ENCODE assay signal across 9 cellular contexts in the genomic region with DNA sequence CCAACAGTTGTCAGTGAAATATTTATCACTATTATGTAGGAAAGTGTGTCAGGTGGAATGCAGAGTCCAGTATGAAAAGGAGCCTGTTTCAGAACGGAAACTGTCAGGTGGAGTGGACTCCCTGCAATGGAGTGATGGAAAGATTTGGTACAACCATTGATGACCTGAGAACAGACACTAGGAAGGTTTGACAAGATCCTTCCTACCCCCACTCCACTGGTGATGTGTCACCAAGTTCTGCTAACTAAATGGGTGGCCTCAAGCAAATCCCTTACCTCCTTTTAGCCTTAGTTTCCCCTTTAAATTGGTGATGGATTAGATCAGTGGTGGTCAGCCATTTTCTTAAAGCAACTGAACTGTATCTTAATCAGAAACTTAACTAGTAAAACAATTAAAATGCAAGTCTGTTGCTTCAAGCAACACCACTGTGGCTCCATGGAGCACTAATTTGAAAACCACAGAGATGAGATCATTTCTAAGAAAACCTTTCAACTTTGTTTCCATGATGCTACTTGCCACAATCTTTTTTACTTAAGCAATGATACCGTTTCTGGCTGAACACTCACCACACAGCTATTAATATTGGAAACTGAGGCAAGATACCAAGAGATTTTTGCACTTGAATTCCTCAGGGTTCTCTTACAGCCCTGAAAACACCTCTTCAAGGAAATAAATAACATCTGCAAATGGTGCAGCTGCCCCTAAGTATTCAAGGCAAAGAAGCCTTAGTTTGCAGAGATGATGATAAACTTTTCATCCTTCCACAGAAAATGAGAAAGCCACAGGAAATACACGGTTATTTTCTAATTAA.
A peak's percentile ranks its signal among the peaks of the same experiment; 100 is the strongest.
DNase-seq lines count a peak whose midpoint lies in the region; ATAC-seq and TF ChIP-seq lines count a peak whose summit lies in the region.
"Had no signal": no experiment of that assay in that cellular context is flagged by ENCODE, and none has a peak within 500 bp of the region (broad histone marks: within the 10 kb centered on the region; RNA-seq: fewer than 3 reads in every experiment).

No MANE protein-coding gene starts in this region.

- H3K4me1 ChIP-seq in IMR-90 (ENCODE audit: control insufficient read depth, insufficient read depth, low read length), result no peaks in the 10 kb centered on the region
- H3K4me1 ChIP-seq: parathyroid adenoma had no signal

- H4K8ac ChIP-seq in IMR-90 (ENCODE audit: low read depth in 2 of 2, low read length in 2 of 2), result no peak overlapping the region

- ATAC-seq in GM19351 (IDR thresholded peaks at IDR 0.05; ENCODE audit: unreplicated experiment), result peak; percentile 79
- no peak for ATAC-seq in IMR-90 (ENCODE audit: low read depth)
- ATAC-seq in HG02938 (IDR thresholded peaks at IDR 0.05; ENCODE audit: unreplicated experiment), result no peak

- H4K20me1 ChIP-seq in IMR-90 (ENCODE audit: insufficient read depth, low read length), result no peaks in the 10 kb centered on the region

- WGBS in IMR-90 (ENCODE audit: extremely low coverage in 2 of 2, insufficient read length in 1 of 2), 2 experiments, result no CpG with 5 or more reads among the region's 3 CpGs

- no peak overlapping the region for H2AK9ac ChIP-seq in IMR-90 (replicated peaks; ENCODE audit: low read depth, low read length, poor library complexity)

- peak overlapping the region; percentile 32 for H3K4me3 Mint-ChIP-seq in activated naive CD4-positive, alpha-beta T cell treated with anti-CD3 and anti-CD28 coated beads for 36 hours

- no peak overlapping the region for H2AK5ac ChIP-seq in IMR-90 (ENCODE audit: low read depth, low read length)

- H2BK20ac ChIP-seq in IMR-90 (ENCODE audit: low read depth, low read length), result no peak overlapping the region

- no TSS peak for BruUV-seq in IMR-90 (replicated peaks; lab: Mats Ljungman, UMichigan)

- H3K4me2 ChIP-seq in IMR-90 (ENCODE audit: low read depth, low read length), result no peak overlapping the region

- no peak overlapping the region for H3K9ac ChIP-seq in IMR-90 (ENCODE audit: low read depth, low read length)
- H3K9ac ChIP-seq: parathyroid adenoma had no signal

- peaks cover 10% of the 10 kb centered on the region for H3K27me3 ChIP-seq in IMR-90 (ENCODE audit: control insufficient read depth, insufficient read depth, low read length)

- H3K27me3 Mint-ChIP-seq in activated naive CD4-positive, alpha-beta T cell treated with anti-CD3 and anti-CD28 coated beads for 36 hours (ENCODE audit: low read depth), result no peaks in the 10 kb centered on the region

- no peak overlapping the region for H2BK120ac ChIP-seq in IMR-90 (ENCODE audit: low read depth, low read length)

- no peak overlapping the region for H3K14ac ChIP-seq in IMR-90 (replicated peaks; ENCODE audit: low read depth, low read length)

- peaks cover 8% of the 10 kb centered on the region for H3K36me3 ChIP-seq in IMR-90 (ENCODE audit: control insufficient read depth, insufficient read depth, low read length)

- no peak overlapping the region for H4K5ac ChIP-seq in IMR-90 (ENCODE audit: low read depth, low read length)

- H2BK15ac ChIP-seq in IMR-90 (ENCODE audit: low read depth, low read length), result no peak overlapping the region

- H3K9me1 ChIP-seq in IMR-90 (ENCODE audit: insufficient read depth, low read length), result no peaks in the 10 kb centered on the region; the same call in 1 of the 2 replicates

- no peak for TF ChIP-seq CTCF in IMR-90 (conservative IDR thresholded peaks at IDR 0.05; ENCODE audit: low read depth, low read length)

- H3K23ac ChIP-seq in IMR-90 (ENCODE audit: low read depth, low read length), result no peak overlapping the region

- H3K9me3 ChIP-seq in IMR-90 (ENCODE audit: control insufficient read depth, insufficient read depth, low read length), result no peaks in the 10 kb centered on the region

- H3K4me1 Mint-ChIP-seq in activated naive CD4-positive, alpha-beta T cell treated with anti-CD3 and anti-CD28 coated beads for 36 hours (ENCODE audit: low read depth), result peaks cover 64% of the 10 kb centered on the region

- no peak overlapping the region for H3K27ac ChIP-seq in IMR-90 (ENCODE audit: insufficient read depth, low read length)
- H3K27ac ChIP-seq: parathyroid adenoma had no signal

- no peak overlapping the region for H2BK5ac ChIP-seq in IMR-90 (ENCODE audit: low read depth, low read length, poor library complexity, severe bottlenecking)

- dilution Hi-C loops in IMR-90 (cut with HindIII; ENCODE audit: low sequenced_read_pairs, unreplicated experiment), result no loop called here

- TF ChIP-seq POLR2A in IMR-90 (IDR thresholded peaks at IDR 0.05; ENCODE audit: low read depth, low read length), result no peak

- H3K36me3 Mint-ChIP-seq in activated naive CD4-positive, alpha-beta T cell treated with anti-CD3 and anti-CD28 coated beads for 36 hours (ENCODE audit: low read depth), result peaks cover 10% of the 10 kb centered on the region

- no peak overlapping the region for H2AFZ ChIP-seq in IMR-90 (replicated peaks; ENCODE audit: low read length, poor library complexity)
- H2AFZ ChIP-seq: parathyroid adenoma had no signal

- H3K4ac ChIP-seq in IMR-90 (ENCODE audit: low read depth, low read length), result no peak overlapping the region

- H4K91ac ChIP-seq in IMR-90 (ENCODE audit: insufficient read depth, low read depth, low read length), result no peak overlapping the region

- TF ChIP-seq RAD21 in IMR-90 (IDR thresholded peaks at IDR 0.05; ENCODE audit: low read length), result no peak

- no peak overlapping the region for H3K18ac ChIP-seq in IMR-90 (ENCODE audit: low read depth, low read length)

- in situ Hi-C loops in IMR-90 (cut with MboI; ENCODE audit: low sequenced_read_pairs), result no loop called here

- POLR2A ChIA-PET in IMR-90 (lab: Charles Lee; ENCODE audit: unreplicated experiment), result no interaction called here

- H3K4me3 ChIP-seq in IMR-90 (ENCODE audit: insufficient read depth, low read depth, low read length), result no peak overlapping the region

- H3K27ac Mint-ChIP-seq in activated naive CD4-positive, alpha-beta T cell treated with anti-CD3 and anti-CD28 coated beads for 36 hours, result peak overlapping the region; percentile 99

- H3K9me3 Mint-ChIP-seq in activated naive CD4-positive, alpha-beta T cell treated with anti-CD3 and anti-CD28 coated beads for 36 hours, result no peaks in the 10 kb centered on the region

- intact Hi-C loops in IMR-90 (cut with micrococcal nuclease), result no loop called here
- intact Hi-C loops in activated naive CD4-positive, alpha-beta T cell treated with anti-CD3 and anti-CD28 coated beads for 36 hours (cut with micrococcal nuclease), result loop anchor here (1.0 to 10.0 kb wide), 11 partner anchors 8 to 1851 kb away; a partner anchor contains a TSS

- DNase-seq in IMR-90, result peak; percentile 12
- DNase-seq in activated naive CD4-positive, alpha-beta T cell treated with anti-CD3 and anti-CD28 coated beads for 36 hours, result peak; percentile 62
- peak; percentile 61 for DNase-seq in stimulated activated CD4-positive, alpha-beta T cell treated with anti-CD3 and anti-CD28 coated beads, Interleukin-4, amount 100 ng/mL, for 24 hours
- DNase-seq in NCI-H526 (lab: John Stamatoyannopoulos, UW), result no peak
- no peak for DNase-seq in NCI-H446 (lab: John Stamatoyannopoulos, UW)
- DNase-seq: effector CD4-positive, alpha-beta T cell had no signal

- H3K79me1 ChIP-seq in IMR-90 (ENCODE audit: low read depth in 1 of 2, low read length in 2 of 2), result no peaks in the 10 kb centered on the region

- H3K56ac ChIP-seq in IMR-90 (ENCODE audit: extremely low read depth, insufficient read depth, low read length), result no peak overlapping the region

- CTCF ChIA-PET in IMR-90 (lab: Yijun Ruan, JAX), result no interaction called here
- CTCF ChIA-PET in activated naive CD4-positive, alpha-beta T cell treated with anti-CD3 and anti-CD28 coated beads for 36 hours (lab: Charles Lee), result interaction anchor here (0.8 kb wide), 1 partner anchor 139 kb away, joined by 6 read pairs; no protein-coding TSS in a partner anchor

TF ChIP-seq in IMR-90, 13 proteins besides CTCF, POLR2A, EP300 and RAD21:
- TF ChIP-seq MAZ (IDR thresholded peaks at IDR 0.05; ENCODE audit: borderline replicate concordance, low read depth, low read length) (no peak), MAFK (IDR thresholded peaks at IDR 0.05; ENCODE audit: low read depth, low read length) (no peak), RFX5 (IDR thresholded peaks at IDR 0.05; ENCODE audit: low read depth, low read length) (no peak), FOS (IDR thresholded peaks at IDR 0.05; ENCODE audit: low read depth, low read length) (no peak), MXI1 (IDR thresholded peaks at IDR 0.05; ENCODE audit: borderline replicate concordance, low read depth, low read length) (no peak), NFE2L2 (IDR thresholded peaks at IDR 0.05; ENCODE audit: low read depth, low read length) (no peak), RCOR1 (IDR thresholded peaks at IDR 0.05; ENCODE audit: insufficient replicate concordance, low read length) (no peak), CHD1 (IDR thresholded peaks at IDR 0.05; ENCODE audit: low read depth, low read length) (no peak), CEBPB (IDR thresholded peaks at IDR 0.05; ENCODE audit: low read depth, low read length) (no peak), BHLHE40 (IDR thresholded peaks at IDR 0.05; ENCODE audit: low read depth, low read length) (no peak), SMC3 (IDR thresholded peaks at IDR 0.05; ENCODE audit: low read depth, low read length) (no peak)
- TF ChIP-seq, protein P1, sequence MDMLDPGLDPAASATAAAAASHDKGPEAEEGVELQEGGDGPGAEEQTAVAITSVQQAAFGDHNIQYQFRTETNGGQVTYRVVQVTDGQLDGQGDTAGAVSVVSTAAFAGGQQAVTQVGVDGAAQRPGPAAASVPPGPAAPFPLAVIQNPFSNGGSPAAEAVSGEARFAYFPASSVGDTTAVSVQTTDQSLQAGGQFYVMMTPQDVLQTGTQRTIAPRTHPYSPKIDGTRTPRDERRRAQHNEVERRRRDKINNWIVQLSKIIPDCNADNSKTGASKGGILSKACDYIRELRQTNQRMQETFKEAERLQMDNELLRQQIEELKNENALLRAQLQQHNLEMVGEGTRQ (IDR thresholded peaks at IDR 0.05; ENCODE audit: low read depth, low read length), result no peak
- TF ChIP-seq, protein P2, sequence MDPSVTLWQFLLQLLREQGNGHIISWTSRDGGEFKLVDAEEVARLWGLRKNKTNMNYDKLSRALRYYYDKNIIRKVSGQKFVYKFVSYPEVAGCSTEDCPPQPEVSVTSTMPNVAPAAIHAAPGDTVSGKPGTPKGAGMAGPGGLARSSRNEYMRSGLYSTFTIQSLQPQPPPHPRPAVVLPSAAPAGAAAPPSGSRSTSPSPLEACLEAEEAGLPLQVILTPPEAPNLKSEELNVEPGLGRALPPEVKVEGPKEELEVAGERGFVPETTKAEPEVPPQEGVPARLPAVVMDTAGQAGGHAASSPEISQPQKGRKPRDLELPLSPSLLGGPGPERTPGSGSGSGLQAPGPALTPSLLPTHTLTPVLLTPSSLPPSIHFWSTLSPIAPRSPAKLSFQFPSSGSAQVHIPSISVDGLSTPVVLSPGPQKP (IDR thresholded peaks at IDR 0.05; ENCODE audit: borderline replicate concordance, low read depth, low read length), result no peak
TF ChIP-seq in IMR-90: peak in this region for 0.

Comparison
In these comparisons a context has a peak if more than half of its experiments do, and no peak if none do; other contexts are left out.
1. DNase-seq: peak in IMR-90 (single experiment), activated naive CD4-positive, alpha-beta T cell treated with anti-CD3 and anti-CD28 coated beads for 36 hours (single experiment) and stimulated activated CD4-positive, alpha-beta T cell treated with anti-CD3 and anti-CD28 coated beads, Interleukin-4, amount 100 ng/mL, for 24 hours (single experiment); none in NCI-H526 (0 of 2) and NCI-H446 (0 of 2).